In genomic region chr20:3202965-3203314, GRCh38 we compare ENCODE assay signal across 1 cellular context.
TF ChIP-seq lines count a peak whose summit lies in the region.

No MANE protein-coding gene starts in this region.

TF ChIP-seq in HepG2, 621 proteins besides CTCF, POLR2A, EP300 and RAD21 (continued from another document):
- no peak for TF ChIP-seq ZNF678 (CRISPR knock-in tag; IDR thresholded peaks at IDR 0.05)
- TF ChIP-seq TBP (CRISPR knock-in tag; IDR thresholded peaks at IDR 0.05) = no peak
- no peak; the same call in 1 of the 2 replicates for TF ChIP-seq MYPOP (CRISPR knock-in tag; IDR thresholded peaks at IDR 0.05)
- TF ChIP-seq ZNF839 (CRISPR knock-in tag; IDR thresholded peaks at IDR 0.05; ENCODE audit: borderline replicate concordance) = no peak
- TF ChIP-seq, protein P1, sequence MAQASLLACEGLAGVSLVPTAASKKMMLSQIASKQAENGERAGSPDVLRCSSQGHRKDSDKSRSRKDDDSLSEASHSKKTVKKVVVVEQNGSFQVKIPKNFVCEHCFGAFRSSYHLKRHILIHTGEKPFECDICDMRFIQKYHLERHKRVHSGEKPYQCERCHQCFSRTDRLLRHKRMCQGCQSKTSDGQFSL (CRISPR knock-in tag; IDR thresholded peaks at IDR 0.05) = peak; percentile 32; the same call in 1 of the 2 replicates
- TF ChIP-seq ZNF768 (CRISPR knock-in tag; IDR thresholded peaks at IDR 0.05) = no peak
- TF ChIP-seq MED13 (CRISPR knock-in tag; IDR thresholded peaks at IDR 0.05) = 0 out of 2 replicates have a peak, but pooled peaks have one; percentile 58
- TF ChIP-seq AGO2 (optimal IDR thresholded peaks at IDR 0.05; ENCODE audit: low read depth, low read length) = no peak
- TF ChIP-seq MEIS2 (CRISPR knock-in tag; IDR thresholded peaks at IDR 0.05) = no peak
- 0 out of 2 replicates have a peak, but pooled peaks have one; percentile 13 for TF ChIP-seq HOXA3 (CRISPR knock-in tag; IDR thresholded peaks at IDR 0.05)
- TF ChIP-seq GFI1 (CRISPR knock-in tag; IDR thresholded peaks at IDR 0.05; ENCODE audit: borderline replicate concordance) = no peak
- no peak for TF ChIP-seq CEBPB (IDR thresholded peaks at IDR 0.05; ENCODE audit: borderline replicate concordance, low read depth, low read length)
- no peak for TF ChIP-seq ZNF549 (CRISPR knock-in tag; IDR thresholded peaks at IDR 0.05)
- 0 out of 2 replicates have a peak, but pooled peaks have one; percentile 27 for TF ChIP-seq ZNF616 (CRISPR knock-in tag; IDR thresholded peaks at IDR 0.05; ENCODE audit: low read depth)
- 0 out of 2 replicates have a peak, but pooled peaks have one; percentile 39 for TF ChIP-seq KLF12 (CRISPR knock-in tag; IDR thresholded peaks at IDR 0.05; ENCODE audit: borderline replicate concordance)
- TF ChIP-seq ZNF430 (CRISPR knock-in tag; IDR thresholded peaks at IDR 0.05) = no peak
- TF ChIP-seq KLF9 (CRISPR knock-in tag; IDR thresholded peaks at IDR 0.05; ENCODE audit: low read depth) = no peak
- 0 out of 2 replicates have a peak, but pooled peaks have one; percentile 51 for TF ChIP-seq ZNF749 (CRISPR knock-in tag; IDR thresholded peaks at IDR 0.05; ENCODE audit: borderline replicate concordance)
TF ChIP-seq in HepG2: peak in this region for 27.
